1 cellular context compared by ENCODE assay signal in the genomic region with DNA sequence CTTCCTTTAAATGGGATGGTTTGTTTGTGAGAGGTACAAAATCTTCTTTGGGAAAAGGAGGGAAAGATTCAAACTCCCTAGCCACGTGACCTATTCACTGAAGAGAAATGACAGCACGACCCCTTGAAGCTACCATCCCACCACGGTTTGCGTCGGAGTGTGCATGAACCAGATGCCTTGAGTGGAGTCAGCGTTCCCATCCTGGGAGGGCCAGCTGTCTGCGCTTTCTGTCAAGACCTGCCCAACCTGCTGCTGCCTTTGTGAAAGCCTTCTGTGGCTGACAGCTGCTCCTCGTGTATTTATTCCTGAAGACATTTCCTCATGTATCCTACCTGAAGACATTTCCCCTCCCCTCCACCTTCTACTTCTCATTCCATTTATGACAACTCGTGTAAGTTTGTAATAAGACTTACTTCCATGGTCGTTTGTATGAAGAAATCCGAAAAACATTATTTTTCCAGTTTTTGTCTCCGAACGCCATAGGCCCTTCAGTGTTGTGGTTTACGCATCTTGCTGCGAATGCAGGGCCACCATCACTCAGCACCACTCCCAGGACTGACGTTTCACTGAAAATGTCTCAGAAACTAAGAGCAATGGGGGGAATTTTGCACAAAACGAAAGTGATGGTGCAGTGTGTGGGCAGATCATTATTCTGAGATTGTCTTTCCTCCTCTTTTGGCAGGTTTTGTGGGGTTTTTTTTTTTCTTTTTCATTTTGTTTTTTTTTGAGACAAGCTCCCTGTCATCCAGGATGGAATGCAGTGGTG.
TF ChIP-seq lines count a peak whose summit lies in the region.

No MANE protein-coding gene starts in this region.

TF ChIP-seq in HepG2, 621 proteins besides CTCF, POLR2A, EP300 and RAD21 (continued from another document):
- TF ChIP-seq, protein P1, sequence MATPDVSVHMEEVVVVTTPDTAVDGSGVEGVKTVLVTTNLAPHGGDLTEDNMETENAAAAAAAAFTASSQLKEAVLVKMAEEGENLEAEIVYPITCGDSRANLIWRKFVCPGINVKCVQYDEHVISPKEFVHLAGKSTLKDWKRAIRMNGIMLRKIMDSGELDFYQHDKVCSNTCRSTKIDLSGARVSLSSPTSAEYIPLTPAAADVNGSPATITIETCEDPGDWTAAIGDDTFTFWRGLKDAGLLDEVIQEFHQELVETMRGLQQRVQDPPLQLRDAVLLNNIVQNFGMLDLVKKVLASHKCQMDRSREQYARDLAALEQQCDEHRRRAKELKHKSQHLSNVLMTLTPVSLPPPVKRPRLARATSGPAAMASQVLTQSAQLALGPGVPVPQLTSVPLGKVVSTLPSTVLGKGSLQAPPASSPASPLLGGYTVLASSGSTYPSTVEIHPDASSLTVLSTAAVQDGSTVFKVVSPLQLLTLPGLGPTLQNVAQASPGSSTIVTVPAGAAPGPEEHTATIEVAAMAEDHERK (CRISPR knock-in tag; IDR thresholded peaks at IDR 0.05; ENCODE audit: low read depth) = no peak
- TF ChIP-seq ZNF232 (CRISPR knock-in tag; IDR thresholded peaks at IDR 0.05; ENCODE audit: borderline replicate concordance) (no peak), KLF16 (CRISPR knock-in tag; IDR thresholded peaks at IDR 0.05) (no peak), HOXA3 (CRISPR knock-in tag; IDR thresholded peaks at IDR 0.05) (no peak)
- TF ChIP-seq, protein P2, sequence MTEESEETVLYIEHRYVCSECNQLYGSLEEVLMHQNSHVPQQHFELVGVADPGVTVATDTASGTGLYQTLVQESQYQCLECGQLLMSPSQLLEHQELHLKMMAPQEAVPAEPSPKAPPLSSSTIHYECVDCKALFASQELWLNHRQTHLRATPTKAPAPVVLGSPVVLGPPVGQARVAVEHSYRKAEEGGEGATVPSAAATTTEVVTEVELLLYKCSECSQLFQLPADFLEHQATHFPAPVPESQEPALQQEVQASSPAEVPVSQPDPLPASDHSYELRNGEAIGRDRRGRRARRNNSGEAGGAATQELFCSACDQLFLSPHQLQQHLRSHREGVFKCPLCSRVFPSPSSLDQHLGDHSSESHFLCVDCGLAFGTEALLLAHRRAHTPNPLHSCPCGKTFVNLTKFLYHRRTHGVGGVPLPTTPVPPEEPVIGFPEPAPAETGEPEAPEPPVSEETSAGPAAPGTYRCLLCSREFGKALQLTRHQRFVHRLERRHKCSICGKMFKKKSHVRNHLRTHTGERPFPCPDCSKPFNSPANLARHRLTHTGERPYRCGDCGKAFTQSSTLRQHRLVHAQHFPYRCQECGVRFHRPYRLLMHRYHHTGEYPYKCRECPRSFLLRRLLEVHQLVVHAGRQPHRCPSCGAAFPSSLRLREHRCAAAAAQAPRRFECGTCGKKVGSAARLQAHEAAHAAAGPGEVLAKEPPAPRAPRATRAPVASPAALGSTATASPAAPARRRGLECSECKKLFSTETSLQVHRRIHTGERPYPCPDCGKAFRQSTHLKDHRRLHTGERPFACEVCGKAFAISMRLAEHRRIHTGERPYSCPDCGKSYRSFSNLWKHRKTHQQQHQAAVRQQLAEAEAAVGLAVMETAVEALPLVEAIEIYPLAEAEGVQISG (CRISPR knock-in tag; IDR thresholded peaks at IDR 0.05) = no peak
- TF ChIP-seq, protein P3, sequence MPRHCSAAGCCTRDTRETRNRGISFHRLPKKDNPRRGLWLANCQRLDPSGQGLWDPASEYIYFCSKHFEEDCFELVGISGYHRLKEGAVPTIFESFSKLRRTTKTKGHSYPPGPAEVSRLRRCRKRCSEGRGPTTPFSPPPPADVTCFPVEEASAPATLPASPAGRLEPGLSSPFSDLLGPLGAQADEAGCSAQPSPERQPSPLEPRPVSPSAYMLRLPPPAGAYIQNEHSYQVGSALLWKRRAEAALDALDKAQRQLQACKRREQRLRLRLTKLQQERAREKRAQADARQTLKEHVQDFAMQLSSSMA (CRISPR knock-in tag; IDR thresholded peaks at IDR 0.05) = no peak
